ENCODE assay signal across 33 cellular contexts in genomic region chr2:14501061-14501460, GRCh38.
"Had no signal": no experiment of that assay in that cellular context is flagged by ENCODE, and none has a peak within 500 bp of the region (broad histone marks: within the 10 kb centered on the region; RNA-seq: fewer than 3 reads in every experiment).

No MANE protein-coding gene starts in this region.

- H3K9me3 Mint-ChIP-seq: activated B cell treated with CpG ODN at 0.5 μM for 24 hours; activated CD4-positive, alpha-beta memory T cell treated with anti-CD3 and anti-CD28 coated beads, Interleukin-2, amount 10 ng/mL, durations not matched to agents 7 days and 5 days; activated CD4-positive, alpha-beta T cell treated with anti-CD3 and anti-CD28 coated beads, Interleukin-2, amount 10 ng/mL, durations not matched to agents 24 days and 14 days; activated naive CD4-positive, alpha-beta T cell treated with anti-CD3 and anti-CD28 coated beads, Interleukin-2, amount 50 U/mL, for 24 hours; activated naive CD8-positive, alpha-beta T cell treated with anti-CD3 and anti-CD28 coated beads, Interleukin-2, amount 50 U/mL, for 24 hours; T-helper 1 cell treated with Interleukin-12 subunit alpha and Interleukin-12 subunit beta and Interleukin-4 antibody, amounts not matched to agents 30 μg/mL and 1 μg/mL, for 36 hours; T-helper 2 cell treated with Interferon-gamma antibody and Interleukin-4, amounts not matched to agents 5 μg/mL and 100 μg/mL, for 36 hours had no signal

- H3K27ac ChIP-seq: ascending aorta, VCaP had no signal

- H3K4me3 ChIP-seq: ascending aorta had no signal

- H3K4me1 Mint-ChIP-seq: activated B cell treated with CpG ODN at 0.5 μM for 24 hours; activated CD4-positive, alpha-beta memory T cell treated with anti-CD3 and anti-CD28 coated beads, Interleukin-2, amount 10 ng/mL, durations not matched to agents 7 days and 5 days; activated CD4-positive, alpha-beta T cell treated with anti-CD3 and anti-CD28 coated beads, Interleukin-2, amount 10 ng/mL, durations not matched to agents 24 days and 14 days; activated CD8-positive, alpha-beta memory T cell treated with anti-CD3 and anti-CD28 coated beads, Interleukin-2, amount 10 ng/mL, durations not matched to agents 7 days and 5 days; activated naive CD4-positive, alpha-beta T cell treated with anti-CD3 and anti-CD28 coated beads, Interleukin-2, amount 10 ng/mL, durations not matched to agents 7 days and 5 days; activated naive CD4-positive, alpha-beta T cell treated with anti-CD3 and anti-CD28 coated beads, Interleukin-2, amount 50 U/mL, for 24 hours; activated naive CD8-positive, alpha-beta T cell treated with anti-CD3 and anti-CD28 coated beads, Interleukin-2, amount 10 ng/mL, durations not matched to agents 7 days and 5 days; activated naive CD8-positive, alpha-beta T cell treated with anti-CD3 and anti-CD28 coated beads, Interleukin-2, amount 50 U/mL, for 24 hours; brain had no signal

- H3K36me3 ChIP-seq: ascending aorta had no signal

- H3K36me3 Mint-ChIP-seq: activated CD8-positive, alpha-beta memory T cell treated with anti-CD3 and anti-CD28 coated beads, Interleukin-2, amount 10 ng/mL, durations not matched to agents 7 days and 5 days; activated naive CD4-positive, alpha-beta T cell treated with anti-CD3 and anti-CD28 coated beads, Interleukin-2, amount 10 ng/mL, durations not matched to agents 7 days and 5 days; activated naive CD4-positive, alpha-beta T cell treated with anti-CD3 and anti-CD28 coated beads, Interleukin-2, amount 50 U/mL, for 24 hours; activated naive CD8-positive, alpha-beta T cell; activated naive CD8-positive, alpha-beta T cell treated with anti-CD3 and anti-CD28 coated beads, Interleukin-2, amount 10 ng/mL, durations not matched to agents 7 days and 5 days; brain had no signal

- H3K27me3 Mint-ChIP-seq: activated B cell treated with CpG ODN at 0.5 μM for 24 hours; activated CD4-positive, alpha-beta memory T cell treated with anti-CD3 and anti-CD28 coated beads, Interleukin-2, amount 10 ng/mL, durations not matched to agents 7 days and 5 days; activated CD4-positive, alpha-beta T cell treated with anti-CD3 and anti-CD28 coated beads, Interleukin-2, amount 10 ng/mL, durations not matched to agents 24 days and 14 days; activated CD8-positive, alpha-beta memory T cell treated with anti-CD3 and anti-CD28 coated beads, Interleukin-2, amount 10 ng/mL, durations not matched to agents 7 days and 5 days; activated naive CD4-positive, alpha-beta T cell treated with anti-CD3 and anti-CD28 coated beads, Interleukin-2, amount 10 ng/mL, durations not matched to agents 7 days and 5 days; activated naive CD4-positive, alpha-beta T cell treated with anti-CD3 and anti-CD28 coated beads, Interleukin-2, amount 50 U/mL, for 24 hours; activated naive CD8-positive, alpha-beta T cell; activated naive CD8-positive, alpha-beta T cell treated with anti-CD3 and anti-CD28 coated beads, Interleukin-2, amount 10 ng/mL, durations not matched to agents 7 days and 5 days; activated naive CD8-positive, alpha-beta T cell treated with anti-CD3 and anti-CD28 coated beads, Interleukin-2, amount 50 U/mL, for 24 hours; activated T-cell treated with anti-CD3 and anti-CD28 coated beads, Interleukin-2, amount 50 U/mL, for 24 hours had no signal

- H3K9me3 ChIP-seq: ascending aorta had no signal

- H3K4me3 Mint-ChIP-seq: activated B cell treated with CpG ODN at 0.5 μM for 24 hours; activated CD4-positive, alpha-beta memory T cell treated with anti-CD3 and anti-CD28 coated beads, Interleukin-2, amount 10 ng/mL, durations not matched to agents 7 days and 5 days; activated CD4-positive, alpha-beta T cell treated with anti-CD3 and anti-CD28 coated beads, Interleukin-2, amount 10 ng/mL, durations not matched to agents 24 days and 14 days; activated CD8-positive, alpha-beta memory T cell treated with anti-CD3 and anti-CD28 coated beads, Interleukin-2, amount 10 ng/mL, durations not matched to agents 7 days and 5 days; activated CD8-positive, alpha-beta T cell treated with anti-CD3 and anti-CD28 coated beads, Interleukin-2, amount 10 ng/mL, durations not matched to agents 7 days and 5 days; activated naive CD4-positive, alpha-beta T cell treated with anti-CD3 and anti-CD28 coated beads, Interleukin-2, amount 10 ng/mL, durations not matched to agents 7 days and 5 days; activated naive CD4-positive, alpha-beta T cell treated with anti-CD3 and anti-CD28 coated beads, Interleukin-2, amount 50 U/mL, for 24 hours; activated naive CD8-positive, alpha-beta T cell; activated naive CD8-positive, alpha-beta T cell treated with anti-CD3 and anti-CD28 coated beads, Interleukin-2, amount 10 ng/mL, durations not matched to agents 7 days and 5 days; activated naive CD8-positive, alpha-beta T cell treated with anti-CD3 and anti-CD28 coated beads, Interleukin-2, amount 50 U/mL, for 24 hours; activated T-cell treated with anti-CD3 and anti-CD28 coated beads, Interleukin-2, amount 50 U/mL, for 24 hours; brain; T-helper 1 cell treated with Interleukin-12 subunit alpha and Interleukin-12 subunit beta and Interleukin-4 antibody, amounts not matched to agents 30 μg/mL and 1 μg/mL, for 36 hours; T-helper 2 cell treated with Interferon-gamma antibody and Interleukin-4, amounts not matched to agents 5 μg/mL and 100 μg/mL, for 36 hours had no signal

- ATAC-seq: activated CD8-positive, alpha-beta memory T cell treated with anti-CD3 and anti-CD28 coated beads, Interleukin-2, amount 10 ng/mL, durations not matched to agents 7 days and 5 days; activated CD8-positive, alpha-beta T cell treated with anti-CD3 and anti-CD28 coated beads, Interleukin-2, amount 10 ng/mL, durations not matched to agents 7 days and 5 days; activated naive CD8-positive, alpha-beta T cell treated with anti-CD3 and anti-CD28 coated beads, Interleukin-2, amount 50 U/mL, for 24 hours had no signal

- H3K27ac Mint-ChIP-seq: activated B cell treated with CpG ODN at 0.5 μM for 24 hours; activated CD4-positive, alpha-beta memory T cell treated with anti-CD3 and anti-CD28 coated beads, Interleukin-2, amount 10 ng/mL, durations not matched to agents 7 days and 5 days; activated CD4-positive, alpha-beta T cell treated with anti-CD3 and anti-CD28 coated beads, Interleukin-2, amount 10 ng/mL, durations not matched to agents 24 days and 14 days; activated CD8-positive, alpha-beta memory T cell treated with anti-CD3 and anti-CD28 coated beads, Interleukin-2, amount 10 ng/mL, durations not matched to agents 7 days and 5 days; activated CD8-positive, alpha-beta T cell treated with anti-CD3 and anti-CD28 coated beads, Interleukin-2, amount 10 ng/mL, durations not matched to agents 7 days and 5 days; activated naive CD4-positive, alpha-beta T cell treated with anti-CD3 and anti-CD28 coated beads, Interleukin-2, amount 10 ng/mL, durations not matched to agents 7 days and 5 days; activated naive CD4-positive, alpha-beta T cell treated with anti-CD3 and anti-CD28 coated beads, Interleukin-2, amount 50 U/mL, for 24 hours; activated naive CD8-positive, alpha-beta T cell; activated naive CD8-positive, alpha-beta T cell treated with anti-CD3 and anti-CD28 coated beads, Interleukin-2, amount 10 ng/mL, durations not matched to agents 7 days and 5 days; activated naive CD8-positive, alpha-beta T cell treated with anti-CD3 and anti-CD28 coated beads, Interleukin-2, amount 50 U/mL, for 24 hours; activated T-cell treated with anti-CD3 and anti-CD28 coated beads, Interleukin-2, amount 50 U/mL, for 24 hours; activated T-helper 2 cell treated with anti-CD3 and anti-CD28 coated beads, Interferon-gamma antibody, Interleukin-2, Interleukin-4, amounts not matched to agents 10 μg/mL and 5 μg/mL and 100 μg/mL, durations not matched to agents 14 hours and 24 hours and 36 hours; brain; T-helper 1 cell treated with Interleukin-12 subunit alpha and Interleukin-12 subunit beta and Interleukin-4 antibody, amounts not matched to agents 30 μg/mL and 1 μg/mL, for 36 hours; T-helper 2 cell treated with Interferon-gamma antibody and Interleukin-4, amounts not matched to agents 5 μg/mL and 100 μg/mL, for 36 hours had no signal

- H3K27me3 ChIP-seq: ascending aorta had no signal

- DNase-seq: activated B cell treated with CpG ODN at 0.5 μM for 24 hours; activated CD4-positive, alpha-beta memory T cell treated with anti-CD3 and anti-CD28 coated beads, Interleukin-2, amount 10 ng/mL, durations not matched to agents 7 days and 5 days; activated CD4-positive, alpha-beta T cell treated with anti-CD3 and anti-CD28 coated beads for 4 hours; activated CD4-positive, alpha-beta T cell treated with anti-CD3 and anti-CD28 coated beads, Interleukin-2, amount 10 ng/mL, durations not matched to agents 24 days and 14 days; activated CD4-positive, alpha-beta T cell treated with anti-CD3 and anti-CD28 coated beads, Interleukin-2, amount 50 U/mL, for 1 hour; activated CD4-positive, alpha-beta T cell treated with anti-CD3 and anti-CD28 coated beads, Interleukin-2, amount 50 U/mL, for 4 hours; activated CD4-positive, CD25-positive, alpha-beta regulatory T cell treated with anti-CD3 and anti-CD28 coated beads, Interleukin-2, amount 50 U/mL, for 72 hours; activated CD8-positive, alpha-beta memory T cell treated with anti-CD3 and anti-CD28 coated beads for 24 hours; activated CD8-positive, alpha-beta memory T cell treated with anti-CD3 and anti-CD28 coated beads, Interleukin-2, amount 10 ng/mL, durations not matched to agents 7 days and 5 days; activated CD8-positive, alpha-beta memory T cell treated with anti-CD3 and anti-CD28 coated beads, Interleukin-2, amount 50 U/mL, for 48 hours; activated CD8-positive, alpha-beta T cell treated with anti-CD3 and anti-CD28 coated beads, Interleukin-2, amount 10 ng/mL, durations not matched to agents 7 days and 5 days; activated effector memory CD4-positive, alpha-beta T cell treated with Interleukin-2 at 50 U/mL for 16 hours; activated gamma-delta T cell; activated naive CD4-positive, alpha-beta T cell treated with anti-CD3 and anti-CD28 coated beads, Interleukin-2, amount 10 ng/mL, durations not matched to agents 7 days and 5 days; activated naive CD4-positive, alpha-beta T cell treated with Interleukin-2 at 50 U/mL for 16 hours; activated naive CD8-positive, alpha-beta T cell treated with anti-CD3 and anti-CD28 coated beads, Interleukin-2, amount 10 ng/mL, durations not matched to agents 7 days and 5 days; activated naive CD8-positive, alpha-beta T cell treated with anti-CD3 and anti-CD28 coated beads, Interleukin-2, amount 50 U/mL, for 24 hours; activated T-cell treated with anti-CD3 and anti-CD28 coated beads, Interleukin-2, amount 50 U/mL, for 24 hours; activated T-cell treated with anti-CD3 and anti-CD28 coated beads, Interleukin-2, amount 50 U/mL, for 48 hours; amygdala; anterior cingulate cortex; central memory CD4-positive, alpha-beta T cell; T-helper 1 cell; T-helper 2 cell; T-helper 9 cell had no signal

- H3K4me1 ChIP-seq: ascending aorta had no signal
